8 cellular contexts compared by ENCODE assay signal in the genomic region with DNA sequence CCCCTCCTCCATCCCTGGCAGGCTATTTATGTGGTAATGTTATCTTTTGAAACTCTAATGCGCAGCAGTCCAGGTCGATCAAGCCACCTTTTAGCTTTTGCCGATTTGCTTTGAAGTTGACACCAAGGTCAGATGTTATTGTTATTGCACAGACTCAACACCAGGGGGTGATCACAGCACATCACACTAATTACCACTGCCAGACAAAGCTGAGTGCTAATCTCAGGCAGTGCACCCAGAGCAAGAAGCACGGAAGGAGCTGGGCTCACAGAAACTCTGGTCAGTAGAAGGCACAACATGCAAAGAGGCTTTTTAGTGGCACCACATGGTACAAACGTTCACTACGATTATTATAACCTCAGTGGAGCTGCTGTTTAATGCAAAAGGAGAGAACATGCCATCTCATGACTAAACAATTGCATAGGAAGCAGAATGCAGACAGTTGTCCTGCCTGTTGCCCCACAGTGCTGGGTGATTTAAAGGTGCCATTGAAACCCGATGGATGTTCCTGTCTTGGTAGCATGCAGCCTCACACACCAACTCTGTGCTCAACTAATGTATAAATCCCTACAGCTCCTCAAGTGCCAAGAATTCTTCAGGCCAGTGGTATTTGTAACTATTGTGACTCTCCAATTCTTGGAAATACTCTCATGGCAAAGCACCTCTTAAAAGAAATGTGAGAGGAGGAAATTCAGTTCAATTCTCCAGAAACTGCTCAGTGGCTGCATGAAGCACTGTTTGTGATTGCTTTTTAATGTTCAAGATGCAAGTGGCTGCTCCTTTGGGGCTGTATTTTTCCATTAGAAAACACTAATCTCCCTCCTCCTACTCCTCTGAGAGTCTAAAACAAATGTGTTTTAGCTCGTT.
A peak's percentile ranks its signal among the peaks of the same experiment; 100 is the strongest.
DNase-seq lines count a peak whose midpoint lies in the region; ATAC-seq and TF ChIP-seq lines count a peak whose summit lies in the region.

No MANE protein-coding gene starts in this region.

- DNase-seq in AML-193 (lab: John Stamatoyannopoulos, UW) (peak; percentile 47 to 73), NCI-H2196 (lab: John Stamatoyannopoulos, UW; ENCODE audit: unreplicated experiment) (peak; percentile 43), choroid plexus epithelial cell (ENCODE audit: low read depth) (peak; percentile 91), left lobe of liver (ENCODE audit: low spot score) (no peak)
- peak; percentile 1 to 2 (median 1) for DNase-seq in stimulated activated CD4-positive, alpha-beta T cell treated with anti-CD3 and anti-CD28 coated beads, TNF-alpha, amount 100 ng/mL, for 1 hour (ENCODE audit: low read depth in 3 of 3, low spot score in 1 of 3)

- no peak overlapping the region for H3K27ac ChIP-seq in VCaP

- H3K4me3 ChIP-seq in choroid plexus epithelial cell (ENCODE audit: low read depth, low read length) = no peak overlapping the region

- peak; percentile 93 for ATAC-seq in GM18868 (IDR thresholded peaks at IDR 0.05; ENCODE audit: unreplicated experiment)
- ATAC-seq in HG03060 (IDR thresholded peaks at IDR 0.05; ENCODE audit: low read depth, unreplicated experiment) = peak; percentile 80
- ATAC-seq in left lobe of liver = peak; percentile 89

- TF ChIP-seq CTCF in VCaP (conservative IDR thresholded peaks at IDR 0.05) = peak; percentile 83
- TF ChIP-seq CTCF in choroid plexus epithelial cell (conservative IDR thresholded peaks at IDR 0.05; ENCODE audit: low read depth, low read length) = peak; percentile 87
